ENCODE assay signal across 1 cellular context in genomic region chr5:131633830-131634229, GRCh38.
A peak's percentile ranks its signal among the peaks of the same experiment; 100 is the strongest.
TF ChIP-seq lines count a peak whose summit lies in the region.

No MANE protein-coding gene starts in this region.

TF ChIP-seq in K562, 482 proteins besides CTCF, POLR2A, EP300 and RAD21 (continued from another document and continues in another):
- TF ChIP-seq REST (CRISPR knock-in tag; IDR thresholded peaks at IDR 0.05; ENCODE audit: low read depth) (no peak), MAZ (CRISPR knock-in tag; conservative IDR thresholded peaks at IDR 0.05 in 1 of 2, IDR thresholded peaks at IDR 0.05 in 1 of 2) (no peak), SIN3B (IDR thresholded peaks at IDR 0.05; ENCODE audit: low read depth) (no peak), GABPB1 (CRISPR knock-in tag; IDR thresholded peaks at IDR 0.05) (no peak), ZBTB9 (CRISPR knock-in tag; IDR thresholded peaks at IDR 0.05) (no peak), NR2C2 (CRISPR knock-in tag; IDR thresholded peaks at IDR 0.05) (no peak), NR2C2 (tag; IDR thresholded peaks at IDR 0.05) (peak; percentile 87), ZNF407 (IDR thresholded peaks at IDR 0.05; ENCODE audit: low read depth) (peak; percentile 83), MBD1 (CRISPR knock-in tag; IDR thresholded peaks at IDR 0.05) (0 out of 2 replicates have a peak, but pooled peaks have one; percentile 13), TEAD4 (IDR thresholded peaks at IDR 0.05; ENCODE audit: low read length) (no peak), TEAD4 (CRISPR knock-in tag; IDR thresholded peaks at IDR 0.05; ENCODE audit: borderline replicate concordance) (no peak), THAP12 (CRISPR knock-in tag; IDR thresholded peaks at IDR 0.05) (no peak), FOXP4 (CRISPR knock-in tag; IDR thresholded peaks at IDR 0.05; ENCODE audit: borderline replicate concordance) (no peak), MAFK (IDR thresholded peaks at IDR 0.05; ENCODE audit: low read length) (no peak), RBM34 (IDR thresholded peaks at IDR 0.05; ENCODE audit: borderline replicate concordance, insufficient read depth, low read length) (no peak), ZBTB17 (CRISPR knock-in tag; IDR thresholded peaks at IDR 0.05) (no peak), POLR2H (tag; IDR thresholded peaks at IDR 0.05; ENCODE audit: low read depth) (peak; percentile 18), ARID3B (CRISPR knock-in tag; IDR thresholded peaks at IDR 0.05; ENCODE audit: borderline replicate concordance) (no peak), TRIM24 (IDR thresholded peaks at IDR 0.05) (no peak), PURB (CRISPR knock-in tag; IDR thresholded peaks at IDR 0.05; ENCODE audit: low read depth) (no peak), PHF21A (IDR thresholded peaks at IDR 0.05; ENCODE audit: borderline replicate concordance, low read depth) (no peak), ARID2 (IDR thresholded peaks at IDR 0.05) (no peak), E2F8 (IDR thresholded peaks at IDR 0.05; ENCODE audit: low read depth, partially characterized antibody) (no peak), ESRRA (IDR thresholded peaks at IDR 0.05; ENCODE audit: borderline replicate concordance, low read depth) (no peak), RBM14 (IDR thresholded peaks at IDR 0.05; ENCODE audit: borderline replicate concordance, insufficient read depth, low read depth, low read length) (no peak), BRCA1 (IDR thresholded peaks at IDR 0.05) (no peak), BRCA1 (CRISPR knock-in tag; IDR thresholded peaks at IDR 0.05) (no peak), ELF1 (tag; IDR thresholded peaks at IDR 0.05) (peak; percentile 9; the same call in 1 of the 2 replicates), NR2C1 (IDR thresholded peaks at IDR 0.05) (peak; percentile 69; the same call in 1 of the 2 replicates), NR2C1 (tag; IDR thresholded peaks at IDR 0.05) (peak; percentile 75), SRF (CRISPR knock-in tag; IDR thresholded peaks at IDR 0.05) (no peak), SMAD1 (IDR thresholded peaks at IDR 0.05; ENCODE audit: low read depth, low read length, partially characterized antibody) (no peak)
